In the genomic region with DNA sequence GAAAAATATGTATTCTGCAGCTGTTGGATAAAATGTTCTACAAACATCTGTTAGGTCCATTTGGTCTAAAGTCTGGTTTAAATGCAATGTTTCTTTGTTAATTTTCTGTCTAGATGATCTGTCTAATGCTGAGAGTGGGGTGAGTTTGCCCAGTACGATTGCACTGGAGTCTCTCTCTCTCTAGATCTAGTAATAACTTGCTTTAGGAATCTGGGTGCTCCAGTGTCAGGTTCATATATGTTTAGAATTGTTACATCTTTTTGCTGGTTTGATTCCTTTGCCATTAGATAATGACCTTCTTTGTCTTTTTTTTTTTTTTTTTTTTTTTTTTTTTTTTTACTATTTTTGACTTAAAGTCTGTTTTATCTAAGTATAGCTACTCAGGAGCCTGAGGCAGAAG, we compare ENCODE assay signal across 1 cellular context.
TF ChIP-seq lines count a peak whose summit lies in the region.

No MANE protein-coding gene starts in this region.

TF ChIP-seq in IMR-90, 13 proteins besides CTCF, POLR2A, EP300 and RAD21 (continued from another document):
- TF ChIP-seq, protein P1, sequence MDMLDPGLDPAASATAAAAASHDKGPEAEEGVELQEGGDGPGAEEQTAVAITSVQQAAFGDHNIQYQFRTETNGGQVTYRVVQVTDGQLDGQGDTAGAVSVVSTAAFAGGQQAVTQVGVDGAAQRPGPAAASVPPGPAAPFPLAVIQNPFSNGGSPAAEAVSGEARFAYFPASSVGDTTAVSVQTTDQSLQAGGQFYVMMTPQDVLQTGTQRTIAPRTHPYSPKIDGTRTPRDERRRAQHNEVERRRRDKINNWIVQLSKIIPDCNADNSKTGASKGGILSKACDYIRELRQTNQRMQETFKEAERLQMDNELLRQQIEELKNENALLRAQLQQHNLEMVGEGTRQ (IDR thresholded peaks at IDR 0.05; ENCODE audit: low read depth, low read length): no peak
- TF ChIP-seq RFX5 (IDR thresholded peaks at IDR 0.05; ENCODE audit: low read depth, low read length) (no peak), MXI1 (IDR thresholded peaks at IDR 0.05; ENCODE audit: borderline replicate concordance, low read depth, low read length) (no peak), BHLHE40 (IDR thresholded peaks at IDR 0.05; ENCODE audit: low read depth, low read length) (no peak)
